In genomic region chr3:132256984-132257383, GRCh38 we compare ENCODE assay signal across 8 cellular contexts.
DNase-seq lines count a peak whose midpoint lies in the region; ATAC-seq and FAIRE-seq lines count a peak whose summit lies in the region.

No MANE protein-coding gene starts in this region.

- H3K9me3 Mint-ChIP-seq in activated T-cell treated with anti-CD3 and anti-CD28 coated beads, Interleukin-2, amount 50 U/mL, for 72 hours, result no peaks in the 10 kb centered on the region
- H3K9me3 Mint-ChIP-seq in activated T-helper 1 cell treated with anti-CD3 and anti-CD28 coated beads, Interleukin-12 subunit alpha, Interleukin-12 subunit beta, Interleukin-2, Interleukin-4 antibody, amounts not matched to agents 30 ng/mL and 10 ng/mL and 1 ng/mL, durations not matched to agents 14 hours and 24 hours and 36 hours, result no peaks in the 10 kb centered on the region

- no peak overlapping the region for H3K4me3 ChIP-seq in small intestine (ENCODE audit: low read depth in 1 of 2, low read length in 2 of 2)

- H3K4me3 Mint-ChIP-seq in activated T-cell treated with anti-CD3 and anti-CD28 coated beads, Interleukin-2, amount 50 U/mL, for 72 hours, result no peak overlapping the region
- H3K4me3 Mint-ChIP-seq in activated T-helper 1 cell treated with anti-CD3 and anti-CD28 coated beads, Interleukin-12 subunit alpha, Interleukin-12 subunit beta, Interleukin-2, Interleukin-4 antibody, amounts not matched to agents 30 ng/mL and 10 ng/mL and 1 ng/mL, durations not matched to agents 14 hours and 24 hours and 36 hours, result no peak overlapping the region

- H3K27me3 Mint-ChIP-seq in activated T-cell treated with anti-CD3 and anti-CD28 coated beads, Interleukin-2, amount 50 U/mL, for 72 hours (ENCODE audit: low read depth), result peaks cover 9% of the 10 kb centered on the region
- H3K27me3 Mint-ChIP-seq in activated T-helper 1 cell treated with anti-CD3 and anti-CD28 coated beads, Interleukin-12 subunit alpha, Interleukin-12 subunit beta, Interleukin-2, Interleukin-4 antibody, amounts not matched to agents 30 ng/mL and 10 ng/mL and 1 ng/mL, durations not matched to agents 14 hours and 24 hours and 36 hours (ENCODE audit: insufficient read depth), result peaks cover 2% of the 10 kb centered on the region

- H3K36me3 Mint-ChIP-seq in activated T-cell treated with anti-CD3 and anti-CD28 coated beads, Interleukin-2, amount 50 U/mL, for 72 hours (ENCODE audit: insufficient read depth in 2 of 2), result no peaks in the 10 kb centered on the region
- H3K36me3 Mint-ChIP-seq in activated T-helper 1 cell treated with anti-CD3 and anti-CD28 coated beads, Interleukin-12 subunit alpha, Interleukin-12 subunit beta, Interleukin-2, Interleukin-4 antibody, amounts not matched to agents 30 ng/mL and 10 ng/mL and 1 ng/mL, durations not matched to agents 14 hours and 24 hours and 36 hours (ENCODE audit: low read depth), result no peaks in the 10 kb centered on the region

- no peaks in the 10 kb centered on the region for H3K27me3 ChIP-seq in small intestine (ENCODE audit: control insufficient read depth in 2 of 2, insufficient read depth in 2 of 2, low read length in 2 of 2)

- 60 to 73% (median 62%) methylated on average over 1 of the region's 1 CpG for WGBS in small intestine, 3 donors

- H3K36me3 ChIP-seq in small intestine (ENCODE audit: control insufficient read depth in 2 of 2, insufficient read depth in 2 of 2, low read length in 2 of 2), result no peaks in the 10 kb centered on the region

- H3K4me1 Mint-ChIP-seq in activated T-cell treated with anti-CD3 and anti-CD28 coated beads, Interleukin-2, amount 50 U/mL, for 72 hours (ENCODE audit: low read depth), result no peaks in the 10 kb centered on the region
- H3K4me1 Mint-ChIP-seq in activated T-helper 1 cell treated with anti-CD3 and anti-CD28 coated beads, Interleukin-12 subunit alpha, Interleukin-12 subunit beta, Interleukin-2, Interleukin-4 antibody, amounts not matched to agents 30 ng/mL and 10 ng/mL and 1 ng/mL, durations not matched to agents 14 hours and 24 hours and 36 hours (ENCODE audit: low read depth), result no peaks in the 10 kb centered on the region

- FAIRE-seq in small intestine (lab: Jason Lieb, UNC), result no peak

- no peaks in the 10 kb centered on the region for H3K9me3 ChIP-seq in small intestine (ENCODE audit: control insufficient read depth, low read depth)

- DNase-seq in A172 (ENCODE audit: low spot score) (peak; percentile 21), HCEC 1CT (peak; percentile 77), SK-MEL-5 (ENCODE audit: low read depth, low spot score) (peak; percentile 64), glomerular endothelial cell (ENCODE audit: extremely low read depth, low read depth, low spot score) (peak; percentile 9), small intestine (peak; percentile 63)
- no peak for DNase-seq in activated T-cell treated with anti-CD3 and anti-CD28 coated beads, Interleukin-2, amount 50 U/mL, for 72 hours
- no peak for DNase-seq in activated T-helper 1 cell treated with anti-CD3 and anti-CD28 coated beads, Interleukin-12 subunit alpha, Interleukin-12 subunit beta, Interleukin-2, Interleukin-4 antibody, amounts not matched to agents 30 ng/mL and 10 ng/mL and 1 ng/mL, durations not matched to agents 14 hours and 24 hours and 36 hours (ENCODE audit: low spot score)

- ATAC-seq in activated T-cell treated with anti-CD3 and anti-CD28 coated beads, Interleukin-2, amount 50 U/mL, for 72 hours (replicated peaks in 1 of 2), result no peak
- ATAC-seq in GM21786 (IDR thresholded peaks at IDR 0.05; ENCODE audit: unreplicated experiment), result no peak

- in situ Hi-C loops in SK-MEL-5 (cut with HindIII; ENCODE audit: low pct_unique_long_range_greater_than_20kb, low sequenced_read_pairs), result loop anchor here (10.0 kb wide), 1 partner anchor 88 kb away; no protein-coding TSS in a partner anchor

- no peaks in the 10 kb centered on the region for H3K4me1 ChIP-seq in small intestine (ENCODE audit: control insufficient read depth in 2 of 2, insufficient read depth in 1 of 2, low read depth in 1 of 2, low read length in 1 of 2)

- no peak overlapping the region for H3K27ac ChIP-seq in small intestine (ENCODE audit: low read depth in 1 of 2, low read length in 1 of 2)

- no peak overlapping the region for H3K27ac Mint-ChIP-seq in activated T-cell treated with anti-CD3 and anti-CD28 coated beads, Interleukin-2, amount 50 U/mL, for 72 hours
- no peak overlapping the region for H3K27ac Mint-ChIP-seq in activated T-helper 1 cell treated with anti-CD3 and anti-CD28 coated beads, Interleukin-12 subunit alpha, Interleukin-12 subunit beta, Interleukin-2, Interleukin-4 antibody, amounts not matched to agents 30 ng/mL and 10 ng/mL and 1 ng/mL, durations not matched to agents 14 hours and 24 hours and 36 hours

- intact Hi-C loops in activated T-helper 1 cell treated with anti-CD3 and anti-CD28 coated beads, Interleukin-12 subunit alpha, Interleukin-12 subunit beta, Interleukin-2, Interleukin-4 antibody, amounts not matched to agents 30 ng/mL and 10 ng/mL and 1 ng/mL, durations not matched to agents 14 hours and 24 hours and 36 hours (cut with micrococcal nuclease), result no loop called here

Comparison
In these comparisons a context has a peak if more than half of its experiments do, and no peak if none do; other contexts are left out.
1. DNase-seq: peak in A172 (single experiment), HCEC 1CT (single experiment), SK-MEL-5 (single experiment), glomerular endothelial cell (single experiment) and small intestine (single experiment); none in activated T-cell treated with anti-CD3 and anti-CD28 coated beads, Interleukin-2, amount 50 U/mL, for 72 hours (0 of 2) and activated T-helper 1 cell treated with anti-CD3 and anti-CD28 coated beads, Interleukin-12 subunit alpha, Interleukin-12 subunit beta, Interleukin-2, Interleukin-4 antibody, amounts not matched to agents 30 ng/mL and 10 ng/mL and 1 ng/mL, durations not matched to agents 14 hours and 24 hours and 36 hours (single experiment).